Comparison of ENCODE assay signal across 25 cellular contexts in the genomic region with DNA sequence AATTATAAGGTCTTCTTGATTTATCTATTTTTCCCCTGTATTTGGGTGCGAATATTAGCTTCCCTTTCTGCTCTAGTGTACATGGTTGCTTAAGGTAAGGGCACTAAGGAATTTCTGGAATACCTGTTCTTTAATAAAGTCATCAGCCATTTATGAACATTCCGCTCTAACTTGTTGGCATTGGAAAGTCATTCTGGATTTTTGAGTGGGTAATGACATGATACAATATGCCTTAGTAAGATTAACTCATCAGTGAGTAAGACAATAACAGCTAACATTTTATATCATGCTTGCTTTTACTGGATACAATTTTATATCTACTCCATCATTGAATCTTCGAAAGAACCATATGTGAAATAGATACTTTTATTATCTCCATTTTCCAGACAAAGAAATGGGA.
DNase-seq lines count a peak whose midpoint lies in the region; ATAC-seq, FAIRE-seq and TF ChIP-seq lines count a peak whose summit lies in the region.
"Had no signal": no experiment of that assay in that cellular context is flagged by ENCODE, and none has a peak within 500 bp of the region (broad histone marks: within the 10 kb centered on the region; RNA-seq: fewer than 3 reads in every experiment).

No MANE protein-coding gene starts in this region.

- peaks cover 9% of the 10 kb centered on the region for H3K4me1 Mint-ChIP-seq in MCF 10A (ENCODE audit: insufficient read depth, unreplicated experiment)
- H3K4me1 Mint-ChIP-seq in stimulated activated naive CD8-positive, alpha-beta T cell treated with anti-CD3 and anti-CD28 coated beads, Interleukin-15, amount 100 ng/mL, for 72 hours, result peaks cover 23% of the 10 kb centered on the region

- no peak overlapping the region for H2AFZ ChIP-seq in mammary epithelial cell (ENCODE audit: low read depth, low read length)
- H2AFZ ChIP-seq: GM23338 had no signal

- H3K36me3 Mint-ChIP-seq in MCF 10A (ENCODE audit: insufficient read depth, unreplicated experiment), result no peaks in the 10 kb centered on the region
- H3K36me3 Mint-ChIP-seq: CD4-positive, alpha-beta memory T cell had no signal

- H3K27me3 Mint-ChIP-seq in MCF 10A (ENCODE audit: insufficient read depth, unreplicated experiment), result no peaks in the 10 kb centered on the region
- H3K27me3 Mint-ChIP-seq in stimulated activated naive CD8-positive, alpha-beta T cell treated with anti-CD3 and anti-CD28 coated beads, Interleukin-15, amount 100 ng/mL, for 72 hours, result peaks cover 17% of the 10 kb centered on the region

- H3K27ac ChIP-seq in mammary epithelial cell (ENCODE audit: insufficient read depth, low read depth, low read length) (no peak overlapping the region), foreskin keratinocyte (no peak overlapping the region)
- H3K27ac ChIP-seq: 22Rv1, A549, C4-2B had no signal

- no peaks in the 10 kb centered on the region for H3K9me3 ChIP-seq in mammary epithelial cell (replicated peaks; ENCODE audit: insufficient read depth, low read length)
- H3K9me3 ChIP-seq: A549 had no signal

- H3K4me2 ChIP-seq in mammary epithelial cell (ENCODE audit: insufficient read depth, low read depth, low read length), result no peak overlapping the region
- H3K4me2 ChIP-seq: A549, GM23338 had no signal

- no peaks in the 10 kb centered on the region for H3K9me3 Mint-ChIP-seq in MCF 10A (ENCODE audit: unreplicated experiment)
- no peaks in the 10 kb centered on the region for H3K9me3 Mint-ChIP-seq in stimulated activated naive CD8-positive, alpha-beta T cell treated with anti-CD3 and anti-CD28 coated beads, Interleukin-15, amount 100 ng/mL, for 72 hours
- H3K9me3 Mint-ChIP-seq: GM23338, HFFc6 had no signal

- H3K27ac Mint-ChIP-seq in MCF 10A (ENCODE audit: low read depth, unreplicated experiment), result no peak overlapping the region
- no peak overlapping the region for H3K27ac Mint-ChIP-seq in stimulated activated naive CD8-positive, alpha-beta T cell treated with anti-CD3 and anti-CD28 coated beads, Interleukin-15, amount 100 ng/mL, for 72 hours
- H3K27ac Mint-ChIP-seq: GM23338, HFFc6 had no signal

- H3K4me3 Mint-ChIP-seq in MCF 10A (ENCODE audit: unreplicated experiment), result no peak overlapping the region
- H3K4me3 Mint-ChIP-seq in stimulated activated naive CD8-positive, alpha-beta T cell treated with anti-CD3 and anti-CD28 coated beads, Interleukin-15, amount 100 ng/mL, for 72 hours, result no peak overlapping the region
- H3K4me3 Mint-ChIP-seq: CD4-positive, alpha-beta memory T cell; GM23338; HFFc6 had no signal

- peak; percentile 43 for DNase-seq in mammary epithelial cell
- no peak for DNase-seq in MCF 10A (ENCODE audit: unreplicated experiment)
- peak; percentile 69 for DNase-seq in bronchial epithelial cell (ENCODE audit: low read depth)
- peak; percentile 39 to 69 for DNase-seq in foreskin keratinocyte
- DNase-seq in stimulated activated naive CD8-positive, alpha-beta T cell treated with anti-CD3 and anti-CD28 coated beads, Interleukin-15, amount 100 ng/mL, for 72 hours, result no peak
- DNase-seq: Calu3; CD4-positive, alpha-beta memory T cell; DMS 273 treated with DMSO at 0.1 percent for 48 hours; DMS53; DND-41; EL; H7; HFFc6; IMR-90 had no signal

- CTCF ChIA-PET in mammary epithelial cell (lab: Charles Lee; ENCODE audit: low non-redundant PET), result interaction anchor here (0.6 kb wide), 1 partner anchor 60 kb away, joined by 4 read pairs; no protein-coding TSS in a partner anchor
- CTCF ChIA-PET in MCF 10A (lab: Yijun Ruan, JAX), result no interaction called here

- peaks cover 8% of the 10 kb centered on the region for H3K4me1 ChIP-seq in mammary epithelial cell (ENCODE audit: insufficient read depth, low read length)
- H3K4me1 ChIP-seq in foreskin keratinocyte, result no peaks in the 10 kb centered on the region

- H3K79me2 ChIP-seq in mammary epithelial cell (ENCODE audit: insufficient read depth, low read length), result no peaks in the 10 kb centered on the region

- dilution Hi-C loops in mammary epithelial cell (cut with HindIII; ENCODE audit: low sequenced_read_pairs), result no loop called here

- FAIRE-seq in bronchial epithelial cell (lab: Jason Lieb, UNC), result no peak
- FAIRE-seq: A549, GM12878, GM19239, HTR-8/SVneo, K562 had no signal

- WGBS in mammary epithelial cell (ENCODE audit: low coverage, missing lambda C conversion rate), result 77% methylated on average over 3 of the region's 3 CpGs

- no peaks in the 10 kb centered on the region for H4K20me1 ChIP-seq in mammary epithelial cell (ENCODE audit: insufficient read depth, low read length)

- no peaks in the 10 kb centered on the region for H3K27me3 ChIP-seq in mammary epithelial cell (ENCODE audit: insufficient read depth, low read length)
- H3K27me3 ChIP-seq in bronchial epithelial cell (ENCODE audit: control insufficient read depth, insufficient read depth, low read length), result no peaks in the 10 kb centered on the region
- no peaks in the 10 kb centered on the region for H3K27me3 ChIP-seq in foreskin keratinocyte

- TF ChIP-seq CTCF in mammary epithelial cell (conservative IDR thresholded peaks at IDR 0.05 in 1 of 2, IDR thresholded peaks at IDR 0.05 in 1 of 2; ENCODE audit: extremely low read depth in 1 of 2, insufficient read depth in 1 of 2, low read depth in 1 of 2, low read length in 2 of 2) (no peak), MCF 10A (IDR thresholded peaks at IDR 0.05; ENCODE audit: unreplicated experiment) (no peak), bronchial epithelial cell (IDR thresholded peaks at IDR 0.05; ENCODE audit: insufficient read depth, low read length, severe bottlenecking) (no peak), foreskin keratinocyte (conservative IDR thresholded peaks at IDR 0.05) (no peak)

- no peaks in the 10 kb centered on the region for H3K36me3 ChIP-seq in mammary epithelial cell (ENCODE audit: insufficient read depth, low read length)
- H3K36me3 ChIP-seq in bronchial epithelial cell (ENCODE audit: control insufficient read depth, insufficient read depth, low read length), result no peaks in the 10 kb centered on the region

- intact Hi-C loops in mammary epithelial cell (cut with micrococcal nuclease), result no loop called here
- intact Hi-C loops in MCF 10A (cut with micrococcal nuclease), result no loop called here

- no peak overlapping the region for H3K9ac ChIP-seq in mammary epithelial cell (ENCODE audit: insufficient read depth, low read length)

- in situ Hi-C loops in mammary epithelial cell (cut with MboI; ENCODE audit: low sequenced_read_pairs in 2 of 2), result no loop called here

- ATAC-seq in foreskin keratinocyte (peak; percentile 66), GM19397 (IDR thresholded peaks at IDR 0.05; ENCODE audit: unreplicated experiment) (no peak), GM18873 (IDR thresholded peaks at IDR 0.05; ENCODE audit: low FRiP score, unreplicated experiment) (no peak)
- ATAC-seq in stimulated activated naive CD8-positive, alpha-beta T cell treated with anti-CD3 and anti-CD28 coated beads, Interleukin-15, amount 100 ng/mL, for 72 hours, result no peak
- ATAC-seq: A549, GM12878, GM23338, HCT116, K562 had no signal

- H3K4me3 ChIP-seq in mammary epithelial cell (replicated peaks in 1 of 3; ENCODE audit: insufficient read depth in 1 of 3, low read depth in 2 of 3, low read length in 3 of 3) (no peak overlapping the region), bronchial epithelial cell (ENCODE audit: low read depth, low read length) (no peak overlapping the region)
- H3K4me3 ChIP-seq: A549, GM12878, GM23338, K562 had no signal

- no TSS peak for BruUV-seq in mammary epithelial cell (replicated peaks; lab: Mats Ljungman, UMichigan)
- BruUV-seq in MCF 10A (replicated peaks; lab: Mats Ljungman, UMichigan), result no TSS peak

- POLR2A ChIA-PET in MCF 10A (lab: Yijun Ruan, JAX), result interaction anchor here (0.6 to 1.2 kb wide), 3 partner anchors 15 to 248 kb away, joined by 3 to 5 read pairs (median 4); a partner anchor contains a TSS

Comparison
In these comparisons a context has a peak if more than half of its experiments do, and no peak if none do; other contexts are left out.
1. DNase-seq: peak in mammary epithelial cell (single experiment), bronchial epithelial cell (single experiment) and foreskin keratinocyte (2 of 2); none in MCF 10A (single experiment) and stimulated activated naive CD8-positive, alpha-beta T cell treated with anti-CD3 and anti-CD28 coated beads, Interleukin-15, amount 100 ng/mL, for 72 hours (0 of 2).